ENCODE assay signal across 30 cellular contexts in genomic region chr6:151663559-151663958, GRCh38.
"Had no signal": no experiment of that assay in that cellular context is flagged by ENCODE, and none has a peak within 500 bp of the region (broad histone marks: within the 10 kb centered on the region; RNA-seq: fewer than 3 reads in every experiment).

No MANE protein-coding gene starts in this region.

- H3K4me1 Mint-ChIP-seq: naive thymus-derived CD4-positive, alpha-beta T cell; natural killer cell; nephron; stimulated activated effector memory CD8-positive, alpha-beta T cell treated with anti-CD3 and anti-CD28 coated beads, Interleukin-12 subunit alpha, Interleukin-12 subunit beta, amount 100 ng/mL, for 72 hours; stimulated activated naive B cell treated with anti-CD40 and anti-IgM and Interleukin-4, amounts not matched to agents 10 μg/mL and 1 μg/mL and 100 μg/mL, for 72 hours had no signal

- H3K27me3 Mint-ChIP-seq: progenitor cell of endocrine pancreas, type B pancreatic cell had no signal

- H3K27me3 ChIP-seq: neural progenitor cell, ovary, spleen, stomach, tibial artery, transverse colon, upper lobe of right lung, uterus had no signal

- H2AFZ ChIP-seq: neural progenitor cell, parathyroid adenoma had no signal

- H3K27ac Mint-ChIP-seq: naive thymus-derived CD4-positive, alpha-beta T cell; natural killer cell; nephron; neural progenitor cell; progenitor cell of endocrine pancreas; stimulated activated effector memory CD8-positive, alpha-beta T cell treated with anti-CD3 and anti-CD28 coated beads, Interleukin-12 subunit alpha, Interleukin-12 subunit beta, amount 100 ng/mL, for 72 hours; stimulated activated naive B cell treated with anti-CD40 and anti-IgM and Interleukin-4, amounts not matched to agents 10 μg/mL and 1 μg/mL and 100 μg/mL, for 72 hours; stimulated activated naive CD8-positive, alpha-beta T cell treated with anti-CD3 and anti-CD28 coated beads, Interleukin-15, Interleukin-2, amounts not matched to agents 100 ng/mL and 50 ng/mL, for 24 hours; type B pancreatic cell had no signal

- H3K79me2 ChIP-seq: parathyroid adenoma had no signal

- H3K27ac ChIP-seq: neural progenitor cell, ovary, parathyroid adenoma, psoas muscle, skin epidermis, spleen, stomach, thoracic aorta, tibial artery, transverse colon, upper lobe of right lung had no signal

- H3K9ac ChIP-seq: neural progenitor cell, parathyroid adenoma had no signal

- H3K4me1 ChIP-seq: parathyroid adenoma, spleen, upper lobe of right lung, uterus had no signal

- H3K9me3 Mint-ChIP-seq: naive thymus-derived CD4-positive, alpha-beta T cell; natural killer cell; nephron; neural progenitor cell; stimulated activated effector memory CD8-positive, alpha-beta T cell treated with anti-CD3 and anti-CD28 coated beads, Interleukin-12 subunit alpha, Interleukin-12 subunit beta, amount 100 ng/mL, for 72 hours; stimulated activated naive B cell treated with anti-CD40 and anti-IgM and Interleukin-4, amounts not matched to agents 10 μg/mL and 1 μg/mL and 100 μg/mL, for 72 hours; stimulated activated naive CD8-positive, alpha-beta T cell treated with anti-CD3 and anti-CD28 coated beads, Interleukin-15, Interleukin-2, amounts not matched to agents 100 ng/mL and 50 ng/mL, for 24 hours; type B pancreatic cell had no signal

- H3K36me3 Mint-ChIP-seq: naive thymus-derived CD4-positive, alpha-beta T cell; natural killer cell; neural progenitor cell; stimulated activated effector memory CD8-positive, alpha-beta T cell treated with anti-CD3 and anti-CD28 coated beads, Interleukin-12 subunit alpha, Interleukin-12 subunit beta, amount 100 ng/mL, for 72 hours; stimulated activated naive B cell treated with anti-CD40 and anti-IgM and Interleukin-4, amounts not matched to agents 10 μg/mL and 1 μg/mL and 100 μg/mL, for 72 hours; type B pancreatic cell had no signal

- DNase-seq: naive thymus-derived CD4-positive, alpha-beta T cell; natural killer cell; occipital lobe; ovary; posterior cingulate gyrus; psoas muscle; right cardiac atrium; spleen; stimulated activated CD4-positive, alpha-beta T cell treated with anti-CD3 and anti-CD28 coated beads, Interleukin-12 subunit alpha, Interleukin-12 subunit beta, amount 100 ng/mL, for 4 hours; stimulated activated CD4-positive, alpha-beta T cell treated with anti-CD3 and anti-CD28 coated beads, Interleukin-2, amount 100 ng/mL, for 24 hours; stimulated activated CD4-positive, alpha-beta T cell treated with anti-CD3 and anti-CD28 coated beads, Interleukin-2, amount 100 ng/mL, for 48 hours; stimulated activated CD4-positive, alpha-beta T cell treated with anti-CD3 and anti-CD28 coated beads, Interleukin-4, amount 100 ng/mL, for 24 hours; stimulated activated naive B cell treated with anti-CD40 and anti-IgM and Interleukin-4, amounts not matched to agents 10 μg/mL and 1 μg/mL and 100 μg/mL, for 72 hours; stimulated activated naive CD4-positive, alpha-beta T cell treated with Interleukin-2 at 50 U/mL for 16 hours; stomach; tibial artery; transverse colon; upper lobe of right lung; uterus had no signal

- H3K4me3 Mint-ChIP-seq: naive thymus-derived CD4-positive, alpha-beta T cell; natural killer cell; nephron; neural progenitor cell; stimulated activated effector memory CD8-positive, alpha-beta T cell treated with anti-CD3 and anti-CD28 coated beads, Interleukin-12 subunit alpha, Interleukin-12 subunit beta, amount 100 ng/mL, for 72 hours; stimulated activated naive B cell treated with anti-CD40 and anti-IgM and Interleukin-4, amounts not matched to agents 10 μg/mL and 1 μg/mL and 100 μg/mL, for 72 hours; stimulated activated naive CD8-positive, alpha-beta T cell treated with anti-CD3 and anti-CD28 coated beads, Interleukin-15, Interleukin-2, amounts not matched to agents 100 ng/mL and 50 ng/mL, for 24 hours; type B pancreatic cell had no signal

- ATAC-seq: naive thymus-derived CD4-positive, alpha-beta T cell; natural killer cell; psoas muscle; right cardiac atrium; sciatic nerve; stimulated activated effector memory CD8-positive, alpha-beta T cell treated with anti-CD3 and anti-CD28 coated beads, Interleukin-12 subunit alpha, Interleukin-12 subunit beta, amount 100 ng/mL, for 72 hours; stimulated activated naive B cell treated with anti-CD40 and anti-IgM and Interleukin-4, amounts not matched to agents 10 μg/mL and 1 μg/mL and 100 μg/mL, for 72 hours; upper lobe of right lung had no signal

- H3K4me2 ChIP-seq: neural progenitor cell had no signal

- H3K4me3 ChIP-seq: neural progenitor cell, ovary, psoas muscle, skin epidermis, smooth muscle cell, spleen, stomach, thoracic aorta, tibial artery, transverse colon, upper lobe of right lung, uterus had no signal

- H3K36me3 ChIP-seq: neural progenitor cell, ovary, spleen, stomach, thoracic aorta, tibial artery, transverse colon, upper lobe of right lung, uterus had no signal

- H3K9me3 ChIP-seq: ovary, psoas muscle, spleen, stomach, thoracic aorta, tibial artery, transverse colon, upper lobe of right lung, uterus had no signal
